ENCODE assay signal across 10 cellular contexts in the genomic region with DNA sequence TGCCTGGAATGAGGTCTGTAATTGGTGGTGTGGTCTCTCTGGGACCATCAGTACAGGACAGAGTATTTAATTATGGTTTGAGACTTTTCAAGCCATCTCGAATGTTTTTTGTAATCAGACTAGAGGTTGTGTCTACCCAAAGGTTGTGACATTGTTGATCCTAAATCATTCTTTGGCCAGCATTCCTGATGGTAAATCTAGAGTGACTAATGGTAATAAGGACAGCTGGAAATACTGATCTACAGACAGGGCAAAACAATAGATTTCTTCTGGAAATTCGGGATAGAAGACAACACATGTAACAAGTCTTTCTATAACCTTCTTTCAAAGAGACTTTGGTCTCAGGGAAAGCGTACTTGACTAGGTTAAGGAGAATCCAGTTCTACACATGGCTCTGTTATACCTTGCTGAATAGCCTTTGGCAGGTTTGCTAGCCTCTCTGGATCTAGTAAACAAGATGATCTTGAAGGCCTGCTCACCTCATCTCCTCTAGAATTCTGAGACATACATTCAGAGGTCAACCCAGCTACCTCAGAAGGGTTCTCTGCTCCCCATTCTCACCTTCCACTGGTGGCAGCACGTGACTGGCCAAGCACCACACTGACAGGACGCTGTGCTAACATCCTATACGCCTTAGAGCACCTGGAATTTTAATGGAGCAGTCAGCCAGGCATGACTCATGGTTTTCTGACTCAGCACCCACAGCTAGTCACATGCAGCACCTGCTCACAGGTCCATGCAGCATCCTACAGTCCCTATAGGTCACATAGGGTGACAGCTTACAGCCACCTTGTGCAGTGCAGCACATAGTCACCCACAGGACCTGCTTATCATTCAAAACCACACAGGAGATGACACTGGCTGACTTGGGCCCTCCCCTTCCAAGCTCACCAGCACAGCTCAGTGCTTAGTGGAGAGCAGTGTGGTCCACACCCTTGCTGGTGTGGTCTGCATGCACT. TPM values are rescaled to one million over a fixed set of nuclear protein-coding genes. Genes with fewer than 3 reads are reported as not detected.
DNase-seq lines count a peak whose midpoint lies in the region; ATAC-seq and TF ChIP-seq lines count a peak whose summit lies in the region.
"Had no signal": no experiment of that assay in that cellular context is flagged by ENCODE, and none has a peak within 500 bp of the region (broad histone marks: within the 10 kb centered on the region; RNA-seq: fewer than 3 reads in every experiment).

No MANE protein-coding gene starts in this region.

- H3K27me3 ChIP-seq in RWPE2 (ENCODE audit: insufficient read depth, poor library complexity, severe bottlenecking): no peaks in the 10 kb centered on the region

- peak; percentile 53 for DNase-seq in NCI-H345 (lab: John Stamatoyannopoulos, UW)
- no peak for DNase-seq in NCI-H345 treated with DMSO at 0.1 percent for 48 hours (lab: John Stamatoyannopoulos, UW; ENCODE audit: unreplicated experiment)
- DNase-seq in RWPE2 (ENCODE audit: low spot score): peak; percentile 80
- peak; percentile 51 for DNase-seq in stimulated activated CD8-positive, alpha-beta memory T cell treated with anti-CD3 and anti-CD28 coated beads, Interleukin-4, amount 100 ng/mL, for 48 hours
- DNase-seq in NCI-H1694 treated with DMSO at 0.1 percent for 48 hours (lab: John Stamatoyannopoulos, UW): no peak
- no peak for DNase-seq in stimulated activated naive CD4-positive, alpha-beta T cell treated with Interleukin-2 at 50 U/mL for 16 hours (lab: John Stamatoyannopoulos, UW)
- DNase-seq: H9, right cardiac atrium had no signal

- no peak overlapping the region for H3K27ac ChIP-seq in RWPE2 (ENCODE audit: poor library complexity, severe bottlenecking)

- H3K4me3 ChIP-seq in RWPE2 (ENCODE audit: severe bottlenecking): no peak overlapping the region

- no peaks in the 10 kb centered on the region for H3K36me3 ChIP-seq in RWPE2 (ENCODE audit: low read depth)

- no peak for TF ChIP-seq CTCF in RWPE2 (IDR thresholded peaks at IDR 0.05; ENCODE audit: poor library complexity, severe bottlenecking)

- ATAC-seq in RWPE2 (ENCODE audit: low read depth): peak; percentile 98
- ATAC-seq in esophagus mucosa: peak; percentile 97
- no peak for ATAC-seq in HG03108 (IDR thresholded peaks at IDR 0.05; ENCODE audit: unreplicated experiment)

- H3K9me3 ChIP-seq in RWPE2 (ENCODE audit: severe bottlenecking): no peaks in the 10 kb centered on the region

- H3K4me1 ChIP-seq in RWPE2 (ENCODE audit: insufficient read depth, poor library complexity, severe bottlenecking): peaks cover 5% of the 10 kb centered on the region

RNA-seq across cellular contexts. Expression of gene PLB1, which starts 12.2 kb away (rescaled TPM):
- total RNA-seq in esophagus mucosa: 1.6 TPM
- total RNA-seq: H9 had no signal

Comparison
In these comparisons a context has a peak if more than half of its experiments do, and no peak if none do; other contexts are left out.
1. DNase-seq: peak in NCI-H345 (single experiment), RWPE2 (single experiment) and stimulated activated CD8-positive, alpha-beta memory T cell treated with anti-CD3 and anti-CD28 coated beads, Interleukin-4, amount 100 ng/mL, for 48 hours (single experiment); none in NCI-H345 treated with DMSO at 0.1 percent for 48 hours (single experiment), NCI-H1694 treated with DMSO at 0.1 percent for 48 hours (single experiment) and stimulated activated naive CD4-positive, alpha-beta T cell treated with Interleukin-2 at 50 U/mL for 16 hours (single experiment).